In genomic region chr7:84824057-84824651, GRCh38 we compare ENCODE assay signal across 23 cellular contexts.
DNase-seq lines count a peak whose midpoint lies in the region; ATAC-seq, FAIRE-seq and TF ChIP-seq lines count a peak whose summit lies in the region.
"Had no signal": no experiment of that assay in that cellular context is flagged by ENCODE, and none has a peak within 500 bp of the region (broad histone marks: within the 10 kb centered on the region; RNA-seq: fewer than 3 reads in every experiment).

No MANE protein-coding gene starts in this region.

- H3K9ac ChIP-seq in SK-N-SH, result no peak overlapping the region
- peak overlapping the region in 1 of 2 experiments; percentile 42; a peak in 3 of 4 replicates for H3K9ac ChIP-seq in K562 (ENCODE audit: insufficient read depth in 1 of 2, low read depth in 2 of 2, low read length in 2 of 2)
- H3K9ac ChIP-seq: BLaER1 treated with 17β-estradiol and CSF1 and Interleukin-3, amounts not matched to agents 10 nM and 100 nM had no signal

- TF ChIP-seq POLR2A in K562 (conservative IDR thresholded peaks at IDR 0.05), result no peak

- H3K4me3 Mint-ChIP-seq in CD8-positive, alpha-beta memory T cell, result no peak overlapping the region
- H3K4me3 Mint-ChIP-seq: CD14-positive monocyte; CD4-positive, alpha-beta T cell; H9; HFFc6 had no signal

- peaks cover 3 to 29% (median 12%) of the 10 kb centered on the region in 5 donors for H3K9me3 Mint-ChIP-seq in CD8-positive, alpha-beta memory T cell
- H3K9me3 Mint-ChIP-seq: H9, HFFc6 had no signal

- no peaks in the 10 kb centered on the region for H3K9me1 ChIP-seq in K562 (ENCODE audit: control insufficient read depth, insufficient read depth, low read length)

- H3K4me3 ChIP-seq in SK-N-SH (ENCODE audit: low read depth in 2 of 2, low read length in 1 of 2), result no peak overlapping the region
- no peak overlapping the region for H3K4me3 ChIP-seq in CD8-positive, alpha-beta memory T cell (ENCODE audit: low read length)
- H3K4me3 ChIP-seq in K562, result no peak overlapping the region
- H3K4me3 ChIP-seq: BLaER1 treated with 17β-estradiol and CSF1 and Interleukin-3, amounts not matched to agents 10 nM and 100 nM had no signal

- no peaks in the 10 kb centered on the region for H4K20me1 ChIP-seq in SK-N-SH (ENCODE audit: insufficient read depth)
- no peaks in the 10 kb centered on the region for H4K20me1 ChIP-seq in K562 (replicated peaks; ENCODE audit: control insufficient read depth, insufficient read depth, low read length)
- H4K20me1 ChIP-seq: BLaER1 treated with 17β-estradiol and CSF1 and Interleukin-3, amounts not matched to agents 10 nM and 100 nM had no signal

- 61% methylated on average over 3 of the region's 3 CpGs for WGBS in SK-N-SH (ENCODE audit: low lambda C conversion rate)
- WGBS in K562 (ENCODE audit: insufficient coverage, low coverage, missing lambda C conversion rate), result 0% methylated on average over 3 of the region's 3 CpGs

- H2AFZ ChIP-seq in SK-N-SH (ENCODE audit: low read depth) (peak overlapping the region; percentile 17; the same call in 1 of the 2 replicates), K562 (ENCODE audit: low read depth, low read length) (peak overlapping the region; percentile 52)

- TF ChIP-seq RAD21 in SK-N-SH (IDR thresholded peaks at IDR 0.05; ENCODE audit: low read length) (no peak), K562 (CRISPR knock-in tag; conservative IDR thresholded peaks at IDR 0.05 in 1 of 2, IDR thresholded peaks at IDR 0.05 in 1 of 2) (no peak)

- H3K27me3 Mint-ChIP-seq in CD8-positive, alpha-beta memory T cell, result no peaks in the 10 kb centered on the region
- H3K27me3 Mint-ChIP-seq: CD4-positive, alpha-beta T cell had no signal

- in situ Hi-C loops in KBM-7 (cut with MboI; ENCODE audit: low pct_unique_long_range_greater_than_20kb, low sequenced_read_pairs), result no loop called here
- in situ Hi-C loops in K562 (cut with MboI), result no loop called here

- no peaks in the 10 kb centered on the region for H3K9me2 ChIP-seq in SK-N-SH

- no peaks in the 10 kb centered on the region for H3K36me3 ChIP-seq in SK-N-SH (replicated peaks in 1 of 2; ENCODE audit: control insufficient read depth in 1 of 2, insufficient read depth in 2 of 2, low read length in 1 of 2)
- H3K36me3 ChIP-seq in CD8-positive, alpha-beta memory T cell (ENCODE audit: insufficient read depth, low read length), result no peaks in the 10 kb centered on the region
- peaks cover 10% of the 10 kb centered on the region; the same call in 2 of the 3 replicates for H3K36me3 ChIP-seq in K562 (ENCODE audit: control insufficient read depth, insufficient read depth, low read length)
- H3K36me3 ChIP-seq: BE2C; BLaER1 treated with 17β-estradiol and CSF1 and Interleukin-3, amounts not matched to agents 10 nM and 100 nM had no signal

- TF ChIP-seq CTCF in SK-N-SH (IDR thresholded peaks at IDR 0.05), result no peak
- TF ChIP-seq CTCF in K562 (IDR thresholded peaks at IDR 0.05 in 2 of 3, conservative IDR thresholded peaks at IDR 0.05 in 1 of 3; ENCODE audit: insufficient read depth in 2 of 3, low read depth in 1 of 3, low read length in 3 of 3), result no peak

- ATAC-seq in SK-N-SH treated with all-trans-retinoic acid at 6 μM for 48 hours, result no peak
- peak; percentile 68 for ATAC-seq in K562
- ATAC-seq: HCT116 had no signal

- BruUV-seq in K562 (replicated peaks; lab: Mats Ljungman, UMichigan), result no TSS peak

- H3K27me3 ChIP-seq in SK-N-SH (ENCODE audit: insufficient read depth) (no peaks in the 10 kb centered on the region), K562 (ENCODE audit: control insufficient read depth in 2 of 2, insufficient read depth in 2 of 2, low read length in 2 of 2) (no peaks in the 10 kb centered on the region)
- H3K27me3 ChIP-seq in CD8-positive, alpha-beta memory T cell (ENCODE audit: insufficient read depth, low read length, poor library complexity, severe bottlenecking), result no peaks in the 10 kb centered on the region
- H3K27me3 ChIP-seq: BE2C; BLaER1 treated with 17β-estradiol and CSF1 and Interleukin-3, amounts not matched to agents 10 nM and 100 nM had no signal

- H3K4me1 ChIP-seq in SK-N-SH (ENCODE audit: control insufficient read depth in 1 of 2, insufficient read depth in 2 of 2, low read depth in 1 of 2, low read length in 1 of 2) (no peaks in the 10 kb centered on the region), K562 (replicated peaks in 1 of 2; ENCODE audit: control insufficient read depth in 2 of 2, insufficient read depth in 2 of 2, low read length in 2 of 2) (peaks cover 12 to 52% of the 10 kb centered on the region in 2 experiments)
- no peaks in the 10 kb centered on the region for H3K4me1 ChIP-seq in CD8-positive, alpha-beta memory T cell (ENCODE audit: insufficient read depth, low read length)
- H3K4me1 ChIP-seq: BE2C had no signal

- DNase-seq in SK-N-SH (no peak), KBM-7 (peak; percentile 43), K562 (ENCODE audit: extremely low read depth in 1 of 4, low spot score in 3 of 4) (peak in 2 of 4 experiments; percentile 72 to 83), putamen (ENCODE audit: low spot score) (no peak), AG08396 (ENCODE audit: low spot score) (no peak)
- no peak for DNase-seq in CD8-positive, alpha-beta memory T cell
- no peak for DNase-seq in activated naive CD4-positive, alpha-beta T cell treated with anti-CD3 and anti-CD28 coated beads, Interleukin-2, amount 50 U/mL, for 16 hours
- DNase-seq: 8988T; BE2C; Calu3; CD4-positive, alpha-beta T cell; COR-L47; DMS53; DMS79 treated with DMSO at 0.1 percent for 48 hours; GF-D8; H9; HFFc6 had no signal

- H3K27ac ChIP-seq in SK-N-SH (ENCODE audit: low read depth in 2 of 2, low read length in 1 of 2) (no peak overlapping the region), K562 (ENCODE audit: extremely low read depth, low read depth, low read length) (peak overlapping the region; percentile 76)
- H3K27ac ChIP-seq in CD8-positive, alpha-beta memory T cell (ENCODE audit: low read depth, low read length), result peak overlapping the region; percentile 43
- H3K27ac ChIP-seq: BLaER1 treated with 17β-estradiol and CSF1 and Interleukin-3, amounts not matched to agents 10 nM and 100 nM had no signal

- H3K9me3 ChIP-seq in SK-N-SH, result no peaks in the 10 kb centered on the region
- H3K9me3 ChIP-seq in CD8-positive, alpha-beta memory T cell (ENCODE audit: low read length), result no peaks in the 10 kb centered on the region
- no peaks in the 10 kb centered on the region for H3K9me3 ChIP-seq in K562 (replicated peaks; ENCODE audit: control insufficient read depth, insufficient read depth, low read depth, low read length)
- H3K9me3 ChIP-seq: BE2C; BLaER1 treated with 17β-estradiol and CSF1 and Interleukin-3, amounts not matched to agents 10 nM and 100 nM had no signal

- intact Hi-C loops in K562 (cut with micrococcal nuclease), result loop anchor here (2.0 kb wide), 1 partner anchor 55 kb away; no protein-coding TSS in a partner anchor

- peak; percentile 78 for FAIRE-seq in K562 (lab: Jason Lieb, UNC)
- FAIRE-seq: GM12891, GM18507 had no signal

- H3K4me2 ChIP-seq in SK-N-SH, result no peak overlapping the region
- H3K4me2 ChIP-seq in K562 (ENCODE audit: insufficient read depth, low read length), result peak overlapping the region; percentile 52

- no peaks in the 10 kb centered on the region for H3K4me1 Mint-ChIP-seq in CD8-positive, alpha-beta memory T cell
- H3K4me1 Mint-ChIP-seq: CD14-positive monocyte had no signal

- H3K36me3 Mint-ChIP-seq in CD8-positive, alpha-beta memory T cell, result no peaks in the 10 kb centered on the region
- H3K36me3 Mint-ChIP-seq: CD14-positive monocyte had no signal

- POLR2A ChIA-PET in SK-N-SH (lab: Yijun Ruan, JAX) (no interaction called here), K562 (lab: Yijun Ruan, JAX) (interaction anchor here (2.0 kb wide), 1 partner anchor 12 kb away, joined by 7 read pairs; no protein-coding TSS in a partner anchor)
- POLR2A ChIA-PET in CD8-positive, alpha-beta memory T cell (lab: Charles Lee), result no interaction called here

- TF ChIP-seq EP300 in SK-N-SH (IDR thresholded peaks at IDR 0.05; ENCODE audit: borderline replicate concordance in 1 of 2, low read depth in 1 of 2, low read length in 1 of 2) (no peak), K562 (IDR thresholded peaks at IDR 0.05; ENCODE audit: low read length) (peak; percentile 70; the same call in 1 of the 2 replicates)

- H3K79me2 ChIP-seq in SK-N-SH (ENCODE audit: insufficient read depth) (no peaks in the 10 kb centered on the region), K562 (ENCODE audit: control insufficient read depth, insufficient read depth, low read length) (peaks cover 59% of the 10 kb centered on the region)

- no peaks in the 10 kb centered on the region for H3F3A ChIP-seq in SK-N-SH (replicated peaks; ENCODE audit: insufficient read depth)

- H3K27ac Mint-ChIP-seq in CD8-positive, alpha-beta memory T cell, result no peak overlapping the region
- H3K27ac Mint-ChIP-seq: CD14-positive monocyte; CD4-positive, alpha-beta T cell; HFFc6 had no signal

- CTCF ChIA-PET in SK-N-SH (lab: Yijun Ruan, JAX) (interaction anchor here (0.8 to 1.5 kb wide), 2 partner anchors 18 kb away, joined by 3 to 4 read pairs; no protein-coding TSS in a partner anchor), K562 (lab: Yijun Ruan, JAX; ENCODE audit: low intra/inter-chr PET ratio) (no interaction called here)
- CTCF ChIA-PET in CD8-positive, alpha-beta memory T cell (lab: Charles Lee), result no interaction called here

TF ChIP-seq in SK-N-SH treated with all-trans-retinoic acid at 6 μM for 48 hours, 23 proteins besides CTCF, POLR2A, EP300 and RAD21 (continues in another document):
- TF ChIP-seq CSDC2 (CRISPR knock-in tag; IDR thresholded peaks at IDR 0.05) (no peak), ZFP30 (CRISPR knock-in tag; IDR thresholded peaks at IDR 0.05) (no peak), TOX (CRISPR knock-in tag; IDR thresholded peaks at IDR 0.05; ENCODE audit: borderline replicate concordance) (no peak), ZFP3 (CRISPR knock-in tag; IDR thresholded peaks at IDR 0.05) (no peak)

TF ChIP-seq in K562, 482 proteins besides CTCF, POLR2A, EP300 and RAD21 (continues in another document):
- peak; percentile 47 for TF ChIP-seq CBFA2T3 (IDR thresholded peaks at IDR 0.05)
- peak; percentile 40; the same call in 1 of the 2 replicates for TF ChIP-seq EP400 (IDR thresholded peaks at IDR 0.05)
- TF ChIP-seq SLC30A9 (CRISPR knock-in tag; IDR thresholded peaks at IDR 0.05), result no peak
- peak; percentile 39; the same call in 1 of the 2 replicates for TF ChIP-seq NFE2 (IDR thresholded peaks at IDR 0.05; ENCODE audit: low read depth)

Comparison
In these comparisons a context has a peak if more than half of its experiments do, and no peak if none do; other contexts are left out.
1. H3K27ac ChIP-seq: peak in CD8-positive, alpha-beta memory T cell (single experiment) and K562 (single experiment); none in SK-N-SH (0 of 2).
2. Of the 27 proteins assayed by ChIP-seq in both K562 and SK-N-SH: peak only in K562: EP300, JUND and NFIC; only in SK-N-SH: none; in both: none; in neither: 24.